In genomic region chr3:168124791-168125190, GRCh38 we compare ENCODE assay signal across 9 cellular contexts.
"Had no signal": no experiment of that assay in that cellular context is flagged by ENCODE, and none has a peak within 500 bp of the region (broad histone marks: within the 10 kb centered on the region; RNA-seq: fewer than 3 reads in every experiment).

No MANE protein-coding gene starts in this region.

- H3K9ac ChIP-seq: GM23248 had no signal

- H3K9me3 ChIP-seq: HAP-1 had no signal

- DNase-seq: GM23248, GOT3, H7, HFFc6, IMR-90 had no signal

- H3K4me3 ChIP-seq: GM23248, HAP-1, K562 had no signal

- ATAC-seq: HCT116, K562 had no signal

- H3K36me3 ChIP-seq: HAP-1 had no signal

- FAIRE-seq: HTR-8/SVneo, K562 had no signal

- H3K27ac ChIP-seq: GM23248 had no signal

- H2AFZ ChIP-seq: GM23248 had no signal
